Comparison of ENCODE assay signal across 30 cellular contexts in the genomic region with DNA sequence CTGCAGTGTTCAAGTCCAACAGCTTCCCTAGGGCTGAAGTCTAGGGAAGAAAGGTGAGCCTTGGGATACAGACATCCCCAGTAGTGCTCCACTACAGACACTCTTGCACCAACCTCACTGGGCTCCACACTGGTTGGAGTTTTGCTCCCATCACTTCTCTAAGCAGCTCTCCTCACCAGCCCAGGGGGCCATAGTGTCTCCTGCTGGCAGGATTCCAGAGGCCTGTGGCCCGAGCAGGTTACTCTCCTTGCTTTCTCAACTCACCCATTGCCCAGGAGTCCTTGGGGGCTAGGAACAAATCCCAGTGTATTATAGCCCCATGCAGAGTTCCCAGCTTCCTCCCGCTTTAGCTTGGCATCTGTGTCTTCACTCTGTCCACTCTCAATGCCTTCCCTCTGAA. TPM values are rescaled to one million over a fixed set of nuclear protein-coding genes. Genes with fewer than 3 reads are reported as not detected.
"Had no signal": no experiment of that assay in that cellular context is flagged by ENCODE, and none has a peak within 500 bp of the region (broad histone marks: within the 10 kb centered on the region; RNA-seq: fewer than 3 reads in every experiment).

No MANE protein-coding gene starts in this region.

- H3K36me3 ChIP-seq: left lung, lower lobe of right lung, neural progenitor cell, neutrophil, ovary, right atrium auricular region, right lobe of liver, stomach, thyroid gland, transverse colon, upper lobe of left lung had no signal

- H3K27me3 Mint-ChIP-seq: progenitor cell of endocrine pancreas had no signal

- H3K27ac Mint-ChIP-seq: immature natural killer cell, mesothelial cell of epicardium, naive B cell, natural killer cell, nephron progenitor cell, neural progenitor cell, progenitor cell of endocrine pancreas had no signal

- ATAC-seq: left colon, left lung, lower lobe of right lung, right lobe of liver had no signal

- H3K4me3 ChIP-seq: left lung, lower lobe of right lung, neural progenitor cell, ovary, right atrium auricular region, right lobe of liver, skin epidermis, stomach, testis, thyroid gland, transverse colon, upper lobe of left lung had no signal

- H3K4me3 Mint-ChIP-seq: immature natural killer cell, mesothelial cell of epicardium, naive B cell, natural killer cell, nephron progenitor cell, neural progenitor cell had no signal

- H3K27me3 ChIP-seq: left lung, neural progenitor cell, neutrophil, ovary, right atrium auricular region, right lobe of liver, testis, thyroid gland, transverse colon, upper lobe of left lung had no signal

- H3K9me3 ChIP-seq: lower lobe of right lung, neutrophil, ovary, right lobe of liver, testis, thyroid gland, transverse colon had no signal

- DNase-seq: hippocampal formation; immature natural killer cell; kidney; left colon; lower lobe of right lung; mammary epithelial cell; mesendoderm; naive B cell; natural killer cell; nephron progenitor cell; occipital lobe; ovary; right lobe of liver; stimulated activated CD4-positive, alpha-beta T cell treated with anti-CD3 and anti-CD28 coated beads, Interleukin-12 subunit alpha, Interleukin-12 subunit beta, amount 100 ng/mL, for 4 hours; stimulated activated CD4-positive, alpha-beta T cell treated with anti-CD3 and anti-CD28 coated beads, Interleukin-15, amount 100 ng/mL, for 24 hours; stimulated activated CD4-positive, alpha-beta T cell treated with anti-CD3 and anti-CD28 coated beads, Interleukin-2, amount 100 ng/mL, for 24 hours; stimulated activated CD4-positive, alpha-beta T cell treated with anti-CD3 and anti-CD28 coated beads, Interleukin-4, amount 100 ng/mL, for 1 hour; stimulated activated naive CD4-positive, alpha-beta T cell; stomach; testis; thyroid gland; transverse colon; upper lobe of left lung had no signal

- H3K4me1 ChIP-seq: left lung, lower lobe of right lung, neural progenitor cell, right atrium auricular region, right lobe of liver, stomach, testis, thyroid gland, transverse colon, upper lobe of left lung had no signal

- H3K4me1 Mint-ChIP-seq: immature natural killer cell, mesothelial cell of epicardium, naive B cell, natural killer cell, nephron progenitor cell, neural progenitor cell had no signal

- H3K27ac ChIP-seq: left lung, lower lobe of right lung, neural progenitor cell, neutrophil, ovary, right atrium auricular region, right lobe of liver, skin epidermis, stomach, testis, thyroid gland, transverse colon, upper lobe of left lung had no signal

RNA-seq across cellular contexts. Expression of a gene that starts 52.8 kb away (rescaled TPM):
- total RNA-seq: progenitor cell of endocrine pancreas had no signal
